Comparison of ENCODE assay signal across 1 cellular context in genomic region chr2:239167011-239167673, GRCh38.
TF ChIP-seq lines count a peak whose summit lies in the region.

No MANE protein-coding gene starts in this region.

TF ChIP-seq in HepG2, 621 proteins besides CTCF, POLR2A, EP300 and RAD21 (continued from another document):
- no peak for TF ChIP-seq ZNF646 (CRISPR knock-in tag; IDR thresholded peaks at IDR 0.05)
- no peak for TF ChIP-seq ZBTB4 (CRISPR knock-in tag; IDR thresholded peaks at IDR 0.05; ENCODE audit: borderline replicate concordance)
- no peak for TF ChIP-seq ZNF333 (CRISPR knock-in tag; IDR thresholded peaks at IDR 0.05; ENCODE audit: borderline replicate concordance)
- no peak for TF ChIP-seq NR2F1 (CRISPR knock-in tag; IDR thresholded peaks at IDR 0.05)
- TF ChIP-seq ZNF354B (CRISPR knock-in tag; IDR thresholded peaks at IDR 0.05), result no peak
- TF ChIP-seq TRIM22 (IDR thresholded peaks at IDR 0.05), result no peak
- TF ChIP-seq PHF20 (CRISPR knock-in tag; IDR thresholded peaks at IDR 0.05), result no peak
- no peak for TF ChIP-seq NFE2L1 (CRISPR knock-in tag; IDR thresholded peaks at IDR 0.05; ENCODE audit: borderline replicate concordance)
